ENCODE assay signal across 1 cellular context in genomic region chr5:14739961-14740360, GRCh38.
TF ChIP-seq lines count a peak whose summit lies in the region.

No MANE protein-coding gene starts in this region.

TF ChIP-seq in HEK293, 187 proteins besides CTCF, POLR2A, EP300 and RAD21:
- TF ChIP-seq OVOL3 (tag by site-specific recombination; IDR thresholded peaks at IDR 0.05) (no peak), ZNF830 (tag by site-specific recombination; IDR thresholded peaks at IDR 0.05; ENCODE audit: low read depth) (no peak), KLF17 (tag by site-specific recombination; IDR thresholded peaks at IDR 0.05) (no peak), WT1 (tag by site-specific recombination; IDR thresholded peaks at IDR 0.05) (no peak), ZNF776 (tag by site-specific recombination; IDR thresholded peaks at IDR 0.05; ENCODE audit: borderline replicate concordance) (no peak), ZNF341 (tag by site-specific recombination; IDR thresholded peaks at IDR 0.05; ENCODE audit: low read depth) (no peak), ZNF302 (tag by site-specific recombination; IDR thresholded peaks at IDR 0.05; ENCODE audit: low read depth) (no peak), ZNF571 (tag by site-specific recombination; IDR thresholded peaks at IDR 0.05) (no peak), ZNF211 (tag by site-specific recombination; IDR thresholded peaks at IDR 0.05; ENCODE audit: low read depth) (no peak), ZNF837 (tag by site-specific recombination; IDR thresholded peaks at IDR 0.05) (no peak), PBX3 (CRISPR knock-in tag; IDR thresholded peaks at IDR 0.05) (no peak)
